Comparison of ENCODE assay signal across 23 cellular contexts in genomic region chr11:73998846-73999575, GRCh38. TPM values are rescaled to one million over a fixed set of nuclear protein-coding genes. Genes with fewer than 3 reads are reported as not detected.
DNase-seq lines count a peak whose midpoint lies in the region; ATAC-seq and TF ChIP-seq lines count a peak whose summit lies in the region.
"Had no signal": no experiment of that assay in that cellular context is flagged by ENCODE, and none has a peak within 500 bp of the region (broad histone marks: within the 10 kb centered on the region; RNA-seq: fewer than 3 reads in every experiment).

No MANE protein-coding gene starts in this region.

- H3K9me3 Mint-ChIP-seq in CD4-positive, CD25-positive, alpha-beta regulatory T cell: no peaks in the 10 kb centered on the region
- no peaks in the 10 kb centered on the region for H3K9me3 Mint-ChIP-seq in CD8-positive, alpha-beta memory T cell
- H3K9me3 Mint-ChIP-seq in activated naive CD8-positive, alpha-beta T cell treated with anti-CD3 and anti-CD28 coated beads for 36 hours: no peaks in the 10 kb centered on the region
- H3K9me3 Mint-ChIP-seq: activated naive CD4-positive, alpha-beta T cell treated with anti-CD3 and anti-CD28 coated beads for 36 hours had no signal

- peak overlapping the region in 2 of 3 donors; percentile 20 to 76 for H3K27ac Mint-ChIP-seq in CD4-positive, CD25-positive, alpha-beta regulatory T cell
- peak overlapping the region in 5 of 8 donors; percentile 0 to 98 (median 54) for H3K27ac Mint-ChIP-seq in CD8-positive, alpha-beta memory T cell
- peak overlapping the region; percentile 31 for H3K27ac Mint-ChIP-seq in activated naive CD8-positive, alpha-beta T cell treated with anti-CD3 and anti-CD28 coated beads for 36 hours
- H3K27ac Mint-ChIP-seq: activated naive CD4-positive, alpha-beta T cell treated with anti-CD3 and anti-CD28 coated beads for 36 hours had no signal

- H3K9me3 ChIP-seq in CD4-positive, CD25-positive, alpha-beta regulatory T cell (ENCODE audit: control insufficient read depth in 2 of 2, low read length in 2 of 2): no peaks in the 10 kb centered on the region
- H3K9me3 ChIP-seq in CD8-positive, alpha-beta memory T cell (ENCODE audit: low read length): no peaks in the 10 kb centered on the region
- H3K9me3 ChIP-seq in uterus: no peaks in the 10 kb centered on the region
- H3K9me3 ChIP-seq: pancreas, thoracic aorta had no signal

- no peak for TF ChIP-seq POLR2A in uterus (IDR thresholded peaks at IDR 0.05)

- no peak for DNase-seq in CD4-positive, CD25-positive, alpha-beta regulatory T cell
- no peak for DNase-seq in CD8-positive, alpha-beta memory T cell
- DNase-seq in activated naive CD8-positive, alpha-beta T cell treated with anti-CD3 and anti-CD28 coated beads for 36 hours: no peak
- DNase-seq in posterior vena cava (ENCODE audit: low spot score): peak; percentile 20
- no peak for DNase-seq in uterus
- no peak for DNase-seq in NCI-H2196 treated with DMSO at 0.1 percent for 48 hours (lab: John Stamatoyannopoulos, UW; ENCODE audit: unreplicated experiment)
- no peak for DNase-seq in foreskin keratinocyte
- DNase-seq: activated CD4-positive, CD25-positive, alpha-beta regulatory T cell treated with anti-CD3 and anti-CD28 coated beads, Interleukin-2, amount 50 U/mL, for 72 hours; activated naive CD4-positive, alpha-beta T cell treated with anti-CD3 and anti-CD28 coated beads for 36 hours; anterior cingulate cortex; COR-L47; dermis blood vessel endothelial cell; mesenchymal stem cell; NCI-H146; NCI-H524; pancreas; RPMI8226 had no signal

- peaks cover 6% of the 10 kb centered on the region for H3K36me3 ChIP-seq in CD4-positive, CD25-positive, alpha-beta regulatory T cell (ENCODE audit: control insufficient read depth, insufficient read depth, low read length)
- H3K36me3 ChIP-seq in CD8-positive, alpha-beta memory T cell (ENCODE audit: insufficient read depth, low read length): no peaks in the 10 kb centered on the region
- no peaks in the 10 kb centered on the region for H3K36me3 ChIP-seq in uterus
- H3K36me3 ChIP-seq: pancreas had no signal

- H3K27me3 Mint-ChIP-seq in CD4-positive, CD25-positive, alpha-beta regulatory T cell: no peaks in the 10 kb centered on the region
- no peaks in the 10 kb centered on the region for H3K27me3 Mint-ChIP-seq in CD8-positive, alpha-beta memory T cell
- H3K27me3 Mint-ChIP-seq in activated naive CD8-positive, alpha-beta T cell treated with anti-CD3 and anti-CD28 coated beads for 36 hours: no peaks in the 10 kb centered on the region

- H3K36me3 Mint-ChIP-seq in CD4-positive, CD25-positive, alpha-beta regulatory T cell: peaks cover 30% of the 10 kb centered on the region
- H3K36me3 Mint-ChIP-seq in CD8-positive, alpha-beta memory T cell: peaks cover 0 to 31% (median 12%) of the 10 kb centered on the region in 3 donors
- H3K36me3 Mint-ChIP-seq in activated naive CD8-positive, alpha-beta T cell treated with anti-CD3 and anti-CD28 coated beads for 36 hours: peaks cover 17% of the 10 kb centered on the region

- H3K27me3 ChIP-seq in CD4-positive, CD25-positive, alpha-beta regulatory T cell (ENCODE audit: control insufficient read depth, insufficient read depth, low read length): no peaks in the 10 kb centered on the region
- H3K27me3 ChIP-seq in CD8-positive, alpha-beta memory T cell (ENCODE audit: insufficient read depth, low read length, poor library complexity, severe bottlenecking): no peaks in the 10 kb centered on the region
- H3K27me3 ChIP-seq in uterus (no peaks in the 10 kb centered on the region), foreskin keratinocyte (no peaks in the 10 kb centered on the region)
- H3K27me3 ChIP-seq: cardiac muscle cell, pancreas had no signal

- POLR2A ChIA-PET in CD8-positive, alpha-beta memory T cell (lab: Charles Lee): interaction anchor here (0.9 kb wide), 1 partner anchor 19 kb away, joined by 3 read pairs; no protein-coding TSS in a partner anchor

- H3K4me3 ChIP-seq in CD4-positive, CD25-positive, alpha-beta regulatory T cell (ENCODE audit: low read depth, low read length): no peak overlapping the region
- no peak overlapping the region for H3K4me3 ChIP-seq in CD8-positive, alpha-beta memory T cell (ENCODE audit: low read length)
- H3K4me3 ChIP-seq in uterus: no peak overlapping the region
- H3K4me3 ChIP-seq: cardiac muscle cell, pancreas, SK-N-MC, thoracic aorta had no signal

- H3K4me1 Mint-ChIP-seq in CD4-positive, CD25-positive, alpha-beta regulatory T cell: peaks cover 20 to 70% (median 55%) of the 10 kb centered on the region in 4 donors
- peaks cover 48 to 76% (median 68%) of the 10 kb centered on the region in 3 donors for H3K4me1 Mint-ChIP-seq in CD8-positive, alpha-beta memory T cell
- peaks cover 62% of the 10 kb centered on the region for H3K4me1 Mint-ChIP-seq in activated naive CD8-positive, alpha-beta T cell treated with anti-CD3 and anti-CD28 coated beads for 36 hours

- TF ChIP-seq CTCF in uterus (IDR thresholded peaks at IDR 0.05) (no peak), foreskin keratinocyte (conservative IDR thresholded peaks at IDR 0.05) (no peak)

- intact Hi-C loops in posterior vena cava (cut with DNase I) (loop anchor here in 1 of 2 donors (5.0 kb wide), 1 partner anchor 1198 kb away; no protein-coding TSS in a partner anchor), uterus (cut with DNase I; ENCODE audit: low total_unique reads) (no loop called here)

- ATAC-seq in CD4-positive, CD25-positive, alpha-beta regulatory T cell (ENCODE audit: low read depth in 2 of 2): no peak
- ATAC-seq in foreskin keratinocyte: no peak
- ATAC-seq: left colon had no signal

- H3K27ac ChIP-seq in CD4-positive, CD25-positive, alpha-beta regulatory T cell (ENCODE audit: insufficient read depth, low read length, poor library complexity, severe bottlenecking): no peak overlapping the region
- no peak overlapping the region for H3K27ac ChIP-seq in CD8-positive, alpha-beta memory T cell (ENCODE audit: low read depth, low read length)
- H3K27ac ChIP-seq in uterus (no peak overlapping the region), foreskin keratinocyte (no peak overlapping the region)
- H3K27ac ChIP-seq: cardiac muscle cell, KMS-11, pancreas, SK-N-MC, thoracic aorta had no signal

- no peak overlapping the region for H3K4me3 Mint-ChIP-seq in CD4-positive, CD25-positive, alpha-beta regulatory T cell
- H3K4me3 Mint-ChIP-seq in CD8-positive, alpha-beta memory T cell: peak overlapping the region in 1 of 7 donors; percentile 18
- no peak overlapping the region for H3K4me3 Mint-ChIP-seq in activated naive CD8-positive, alpha-beta T cell treated with anti-CD3 and anti-CD28 coated beads for 36 hours
- H3K4me3 Mint-ChIP-seq: activated naive CD4-positive, alpha-beta T cell treated with anti-CD3 and anti-CD28 coated beads for 36 hours had no signal

- CTCF ChIA-PET in CD8-positive, alpha-beta memory T cell (lab: Charles Lee): interaction anchor here (2.5 to 2.8 kb wide), 2 partner anchors 19 to 35 kb away, joined by 9 to 14 read pairs; no protein-coding TSS in a partner anchor

- H3K4me1 ChIP-seq in CD4-positive, CD25-positive, alpha-beta regulatory T cell (ENCODE audit: control insufficient read depth, insufficient read depth, low read length, poor library complexity, severe bottlenecking): peaks cover 45% of the 10 kb centered on the region
- H3K4me1 ChIP-seq in CD8-positive, alpha-beta memory T cell (ENCODE audit: insufficient read depth, low read length): peaks cover 47% of the 10 kb centered on the region
- H3K4me1 ChIP-seq in uterus: no peaks in the 10 kb centered on the region
- H3K4me1 ChIP-seq in foreskin keratinocyte: no peaks in the 10 kb centered on the region
- H3K4me1 ChIP-seq: pancreas had no signal

RNA-seq across cellular contexts. Expression of gene UCP3, which starts 9.9 kb away (rescaled TPM):
- 5.6 TPM for total RNA-seq in CD4-positive, CD25-positive, alpha-beta regulatory T cell
- polyA plus RNA-seq in CD4-positive, CD25-positive, alpha-beta regulatory T cell: under 1 TPM; 0.16 to 0.34 (median 0.24) TPM
- total RNA-seq in CD8-positive, alpha-beta memory T cell: 1 to 10 TPM; 2.8 to 2.9 TPM
- 0.36 TPM for polyA plus RNA-seq in CD8-positive, alpha-beta memory T cell
- 1 to 10 TPM in 1 of 2 experiments, under 1 TPM in 1; 0.89 to 1.1 TPM for total RNA-seq in activated naive CD8-positive, alpha-beta T cell treated with anti-CD3 and anti-CD28 coated beads for 36 hours
- total RNA-seq in posterior vena cava (1 to 10 TPM; 1.1 to 1.9 TPM), uterus (1 to 10 TPM in 2 of 4 donors, under 1 TPM in 1, not detected in 1; 0.21 to 4.1 (median 1.5) TPM), foreskin keratinocyte (0.21 and 0.48 TPM in 2 replicates)
- 0.12 and 0.26 TPM in 2 replicates for polyA plus RNA-seq in foreskin keratinocyte

RNA-seq across cellular contexts. Expression of gene UCP2, which starts 16.4 kb away (rescaled TPM):
- total RNA-seq in CD4-positive, CD25-positive, alpha-beta regulatory T cell: 850 TPM
- 1,000 to 10,000 TPM; 1,262 to 2,276 (median 1,740) TPM for polyA plus RNA-seq in CD4-positive, CD25-positive, alpha-beta regulatory T cell
- 100 to 1,000 TPM; 279 to 295 TPM for total RNA-seq in CD8-positive, alpha-beta memory T cell
- polyA plus RNA-seq in CD8-positive, alpha-beta memory T cell: 962 TPM
- total RNA-seq in activated naive CD8-positive, alpha-beta T cell treated with anti-CD3 and anti-CD28 coated beads for 36 hours: 100 to 1,000 TPM; 180 to 181 TPM
- total RNA-seq in posterior vena cava: 10 to 100 TPM; 22.8 to 38.7 TPM
- total RNA-seq in uterus: 10 to 100 TPM in 3 of 4 donors, not detected in 1; 10.8 to 64.7 (median 33.7) TPM
- 0.42 and 0.65 TPM in 2 replicates for total RNA-seq in foreskin keratinocyte
- polyA plus RNA-seq in foreskin keratinocyte: 1.0 and 1.2 TPM in 2 replicates

RNA-seq across cellular contexts. Expression of gene DNAJB13, which starts 48.2 kb away (rescaled TPM):
- total RNA-seq in CD4-positive, CD25-positive, alpha-beta regulatory T cell: not detected
- polyA plus RNA-seq in CD4-positive, CD25-positive, alpha-beta regulatory T cell: under 1 TPM in 2 of 4 donors, not detected in 2; 0.32 to 0.33 TPM
- total RNA-seq in CD8-positive, alpha-beta memory T cell: under 1 TPM; 0.31 to 0.44 TPM
- polyA plus RNA-seq in CD8-positive, alpha-beta memory T cell: not detected
- under 1 TPM; 0.18 to 0.21 TPM for total RNA-seq in activated naive CD8-positive, alpha-beta T cell treated with anti-CD3 and anti-CD28 coated beads for 36 hours
- total RNA-seq in posterior vena cava: not detected
- 1 to 10 TPM in 3 of 4 donors, not detected in 1; 1.9 to 9.1 (median 4.6) TPM for total RNA-seq in uterus
- total RNA-seq in foreskin keratinocyte: 0.07 TPM in 1 of 2 replicates, not detected in the other
- not detected in 2 replicates for polyA plus RNA-seq in foreskin keratinocyte
- total RNA-seq: Daoy, dermis blood vessel endothelial cell, left colon had no signal
- polyA plus RNA-seq: cardiac muscle cell had no signal
